ENCODE assay signal across 10 cellular contexts in the genomic region with DNA sequence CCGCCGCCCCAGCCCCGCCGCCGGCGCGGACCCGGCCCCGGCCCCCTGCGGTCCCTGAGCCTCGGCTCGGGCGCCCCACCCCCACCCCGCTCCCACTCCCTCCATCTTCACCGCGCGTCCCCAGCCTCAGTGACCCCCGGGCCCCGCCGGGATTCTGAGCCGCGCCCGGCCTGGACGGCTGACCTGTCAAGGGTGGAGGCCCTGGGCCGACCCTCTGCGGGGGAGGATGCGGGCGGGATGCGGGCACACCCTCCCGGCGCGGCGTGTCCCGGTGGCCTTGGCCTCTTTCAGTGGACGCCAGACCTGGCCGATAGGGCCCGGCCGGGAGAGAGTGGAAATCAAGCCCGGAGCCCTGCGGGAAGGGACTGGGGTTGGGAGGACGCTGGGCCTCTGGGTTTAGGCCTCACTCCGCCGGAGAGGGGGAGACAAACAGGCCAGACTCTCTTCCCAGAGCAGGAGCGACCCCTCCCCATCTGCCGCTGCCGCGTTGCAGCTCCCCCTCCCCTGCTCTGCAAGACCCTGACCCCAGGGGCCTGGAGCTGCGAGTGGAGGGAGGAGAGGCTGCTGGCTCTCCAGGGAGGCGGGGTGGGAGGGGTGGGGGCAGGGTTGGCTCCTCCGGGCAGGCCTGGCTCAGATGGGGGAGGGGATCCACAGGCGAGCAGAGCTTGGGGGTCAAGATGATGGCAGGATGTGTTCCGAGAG. TPM values are rescaled to one million over a fixed set of nuclear protein-coding genes. Genes with fewer than 3 reads are reported as not detected.
A peak's percentile ranks its signal among the peaks of the same experiment; 100 is the strongest.
DNase-seq lines count a peak whose midpoint lies in the region; ATAC-seq and TF ChIP-seq lines count a peak whose summit lies in the region.
"Had no signal": no experiment of that assay in that cellular context is flagged by ENCODE, and none has a peak within 500 bp of the region (broad histone marks: within the 10 kb centered on the region; RNA-seq: fewer than 3 reads in every experiment).

No MANE protein-coding gene starts in this region.

- H3K27ac ChIP-seq in substantia nigra (ENCODE audit: low read depth, low read length, poor library complexity, severe bottlenecking), result peak overlapping the region; percentile 26
- H3K27ac ChIP-seq: BLaER1 treated with 17β-estradiol and CSF1 and Interleukin-3, amounts not matched to agents 10 nM and 100 nM had no signal

- peaks cover 7% of the 10 kb centered on the region for H3K4me1 Mint-ChIP-seq in activated CD4-positive, alpha-beta T cell treated with anti-CD3 and anti-CD28 coated beads for 36 hours
- peaks cover 12% of the 10 kb centered on the region; the same call in 1 of the 2 replicates for H3K4me1 Mint-ChIP-seq in WTC11

- no peak for DNase-seq in activated CD4-positive, alpha-beta T cell treated with anti-CD3 and anti-CD28 coated beads for 36 hours
- DNase-seq in activated CD4-positive, alpha-beta T cell treated with anti-CD3 and anti-CD28 coated beads for 48 hours, result no peak
- DNase-seq in WTC11 (ENCODE audit: low spot score) (no peak), substantia nigra (lab: John Stamatoyannopoulos, UW) (peak in 1 of 49 donors; percentile 41), amniotic stem cell (lab: John Stamatoyannopoulos, UW) (no peak)

- no peak for ATAC-seq in activated CD4-positive, alpha-beta T cell treated with anti-CD3 and anti-CD28 coated beads for 36 hours
- ATAC-seq in WTC11 (no peak), GM21367 (IDR thresholded peaks at IDR 0.05; ENCODE audit: unreplicated experiment) (no peak), GM19397 (IDR thresholded peaks at IDR 0.05; ENCODE audit: unreplicated experiment) (no peak)

- CTCF ChIA-PET in activated CD4-positive, alpha-beta T cell treated with anti-CD3 and anti-CD28 coated beads for 36 hours (lab: Charles Lee), result interaction anchor here (0.8 to 1.2 kb wide), 4 partner anchors 18 to 53 kb away, joined by 3 to 5 read pairs (median 4); partner anchors contain the start of genes CHKB and SYCE3
- CTCF ChIA-PET in WTC11 (lab: Charles Lee), result interaction anchor here (0.6 to 1.8 kb wide), 7 partner anchors 11 to 325 kb away, joined by 3 to 9 read pairs (median 4); partner anchors contain the start of genes SCO2 and SYCE3

- no peaks in the 10 kb centered on the region for H3K9me3 Mint-ChIP-seq in activated CD4-positive, alpha-beta T cell treated with anti-CD3 and anti-CD28 coated beads for 36 hours (ENCODE audit: low read depth)
- no peaks in the 10 kb centered on the region for H3K9me3 Mint-ChIP-seq in WTC11

- H3K4me3 ChIP-seq in iPS-18c (ENCODE audit: insufficient read depth, low read depth, low read length), result peak overlapping the region; percentile 38; the same call in 1 of the 2 replicates
- H3K4me3 ChIP-seq: lung had no signal

- peak overlapping the region; percentile 49 for H3K4me3 Mint-ChIP-seq in activated CD4-positive, alpha-beta T cell treated with anti-CD3 and anti-CD28 coated beads for 36 hours
- H3K4me3 Mint-ChIP-seq in WTC11, result peak overlapping the region; percentile 59

- no peak overlapping the region for H3K27ac Mint-ChIP-seq in activated CD4-positive, alpha-beta T cell treated with anti-CD3 and anti-CD28 coated beads for 36 hours
- no peak overlapping the region for H3K27ac Mint-ChIP-seq in WTC11

- intact Hi-C loops in activated CD4-positive, alpha-beta T cell treated with anti-CD3 and anti-CD28 coated beads for 36 hours (cut with DNase I, micrococcal nuclease), result no loop called here

- peaks cover 31% of the 10 kb centered on the region for H3K27me3 Mint-ChIP-seq in activated CD4-positive, alpha-beta T cell treated with anti-CD3 and anti-CD28 coated beads for 36 hours
- peaks cover 67% of the 10 kb centered on the region for H3K27me3 Mint-ChIP-seq in WTC11 (ENCODE audit: low read depth)

- H3K9me3 ChIP-seq in iPS-18c (ENCODE audit: control insufficient read depth, insufficient read depth, low read length), result no peaks in the 10 kb centered on the region

- POLR2A ChIA-PET in activated CD4-positive, alpha-beta T cell treated with anti-CD3 and anti-CD28 coated beads for 36 hours (lab: Charles Lee), result interaction anchor here (0.6 kb wide), 1 partner anchor 20 kb away, joined by 5 read pairs; no protein-coding TSS in a partner anchor
- POLR2A ChIA-PET in WTC11 (lab: Charles Lee), result interaction anchor here (1.2 kb wide), 1 partner anchor 19 kb away, joined by 4 read pairs; the partner anchor contains the start of gene CHKB

- no peaks in the 10 kb centered on the region for H3K36me3 Mint-ChIP-seq in activated CD4-positive, alpha-beta T cell treated with anti-CD3 and anti-CD28 coated beads for 36 hours (ENCODE audit: low read depth)
- H3K36me3 Mint-ChIP-seq in WTC11, result no peaks in the 10 kb centered on the region

- no peak for TF ChIP-seq CTCF in WTC11 (IDR thresholded peaks at IDR 0.05)

TF ChIP-seq in WTC11, 78 proteins besides CTCF, POLR2A, EP300 and RAD21 (continues in another document):
- TF ChIP-seq FOXP1 (CRISPR knock-in tag; IDR thresholded peaks at IDR 0.05; ENCODE audit: borderline replicate concordance), result no peak
- TF ChIP-seq ZNF416 (CRISPR knock-in tag; IDR thresholded peaks at IDR 0.05), result no peak
- TF ChIP-seq TEAD4 (CRISPR knock-in tag; IDR thresholded peaks at IDR 0.05), result no peak
- no peak for TF ChIP-seq STAT6 (CRISPR knock-in tag; conservative IDR thresholded peaks at IDR 0.05; ENCODE audit: low read depth)
- TF ChIP-seq, protein P1, sequence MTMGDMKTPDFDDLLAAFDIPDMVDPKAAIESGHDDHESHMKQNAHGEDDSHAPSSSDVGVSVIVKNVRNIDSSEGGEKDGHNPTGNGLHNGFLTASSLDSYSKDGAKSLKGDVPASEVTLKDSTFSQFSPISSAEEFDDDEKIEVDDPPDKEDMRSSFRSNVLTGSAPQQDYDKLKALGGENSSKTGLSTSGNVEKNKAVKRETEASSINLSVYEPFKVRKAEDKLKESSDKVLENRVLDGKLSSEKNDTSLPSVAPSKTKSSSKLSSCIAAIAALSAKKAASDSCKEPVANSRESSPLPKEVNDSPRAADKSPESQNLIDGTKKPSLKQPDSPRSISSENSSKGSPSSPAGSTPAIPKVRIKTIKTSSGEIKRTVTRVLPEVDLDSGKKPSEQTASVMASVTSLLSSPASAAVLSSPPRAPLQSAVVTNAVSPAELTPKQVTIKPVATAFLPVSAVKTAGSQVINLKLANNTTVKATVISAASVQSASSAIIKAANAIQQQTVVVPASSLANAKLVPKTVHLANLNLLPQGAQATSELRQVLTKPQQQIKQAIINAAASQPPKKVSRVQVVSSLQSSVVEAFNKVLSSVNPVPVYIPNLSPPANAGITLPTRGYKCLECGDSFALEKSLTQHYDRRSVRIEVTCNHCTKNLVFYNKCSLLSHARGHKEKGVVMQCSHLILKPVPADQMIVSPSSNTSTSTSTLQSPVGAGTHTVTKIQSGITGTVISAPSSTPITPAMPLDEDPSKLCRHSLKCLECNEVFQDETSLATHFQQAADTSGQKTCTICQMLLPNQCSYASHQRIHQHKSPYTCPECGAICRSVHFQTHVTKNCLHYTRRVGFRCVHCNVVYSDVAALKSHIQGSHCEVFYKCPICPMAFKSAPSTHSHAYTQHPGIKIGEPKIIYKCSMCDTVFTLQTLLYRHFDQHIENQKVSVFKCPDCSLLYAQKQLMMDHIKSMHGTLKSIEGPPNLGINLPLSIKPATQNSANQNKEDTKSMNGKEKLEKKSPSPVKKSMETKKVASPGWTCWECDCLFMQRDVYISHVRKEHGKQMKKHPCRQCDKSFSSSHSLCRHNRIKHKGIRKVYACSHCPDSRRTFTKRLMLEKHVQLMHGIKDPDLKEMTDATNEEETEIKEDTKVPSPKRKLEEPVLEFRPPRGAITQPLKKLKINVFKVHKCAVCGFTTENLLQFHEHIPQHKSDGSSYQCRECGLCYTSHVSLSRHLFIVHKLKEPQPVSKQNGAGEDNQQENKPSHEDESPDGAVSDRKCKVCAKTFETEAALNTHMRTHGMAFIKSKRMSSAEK (CRISPR knock-in tag; IDR thresholded peaks at IDR 0.05; ENCODE audit: borderline replicate concordance), result no peak
- TF ChIP-seq PRRX2 (CRISPR knock-in tag; IDR thresholded peaks at IDR 0.05), result no peak
- TF ChIP-seq RORB (CRISPR knock-in tag; IDR thresholded peaks at IDR 0.05), result no peak

RNA-seq across cellular contexts. Expression of gene MAPK8IP2, which starts 0.5 kb away (rescaled TPM):
- total RNA-seq in activated CD4-positive, alpha-beta T cell treated with anti-CD3 and anti-CD28 coated beads for 36 hours, result under 1 TPM; 0.14 TPM
- total RNA-seq in WTC11 (2021), result 1.8 to 4.9 TPM (median 1.9 TPM) in 3 replicates

RNA-seq across cellular contexts. Expression of gene CHKB, which starts 18.5 kb away (rescaled TPM):
- 10 to 100 TPM; 68.2 to 79.7 TPM for total RNA-seq in activated CD4-positive, alpha-beta T cell treated with anti-CD3 and anti-CD28 coated beads for 36 hours
- 75.4 to 80.0 TPM (median 76.1 TPM) in 3 replicates for total RNA-seq in WTC11 (2021)

RNA-seq across cellular contexts. Expression of gene CPT1B, which starts 22.9 kb away (rescaled TPM):
- total RNA-seq in activated CD4-positive, alpha-beta T cell treated with anti-CD3 and anti-CD28 coated beads for 36 hours, result 10 to 100 TPM; 42.5 to 51.4 TPM
- total RNA-seq in WTC11 (2021), result 33.7 to 47.8 TPM (median 47.4 TPM) in 3 replicates

RNA-seq across cellular contexts. Expression of gene ARSA, which starts 26.8 kb away (rescaled TPM):
- total RNA-seq in activated CD4-positive, alpha-beta T cell treated with anti-CD3 and anti-CD28 coated beads for 36 hours, result 10 to 100 TPM; 14.9 to 15.4 TPM
- total RNA-seq in WTC11 (2021), result 17.7 to 18.8 TPM (median 17.8 TPM) in 3 replicates

RNA-seq across cellular contexts. Expression of gene SYCE3, which starts 38.4 kb away (rescaled TPM):
- 1 to 10 TPM; 3.8 TPM for total RNA-seq in activated CD4-positive, alpha-beta T cell treated with anti-CD3 and anti-CD28 coated beads for 36 hours
- total RNA-seq in WTC11 (2021), result 0.46 to 0.89 TPM (median 0.85 TPM) in 3 replicates
- total RNA-seq: lung had no signal
